In the genomic region with DNA sequence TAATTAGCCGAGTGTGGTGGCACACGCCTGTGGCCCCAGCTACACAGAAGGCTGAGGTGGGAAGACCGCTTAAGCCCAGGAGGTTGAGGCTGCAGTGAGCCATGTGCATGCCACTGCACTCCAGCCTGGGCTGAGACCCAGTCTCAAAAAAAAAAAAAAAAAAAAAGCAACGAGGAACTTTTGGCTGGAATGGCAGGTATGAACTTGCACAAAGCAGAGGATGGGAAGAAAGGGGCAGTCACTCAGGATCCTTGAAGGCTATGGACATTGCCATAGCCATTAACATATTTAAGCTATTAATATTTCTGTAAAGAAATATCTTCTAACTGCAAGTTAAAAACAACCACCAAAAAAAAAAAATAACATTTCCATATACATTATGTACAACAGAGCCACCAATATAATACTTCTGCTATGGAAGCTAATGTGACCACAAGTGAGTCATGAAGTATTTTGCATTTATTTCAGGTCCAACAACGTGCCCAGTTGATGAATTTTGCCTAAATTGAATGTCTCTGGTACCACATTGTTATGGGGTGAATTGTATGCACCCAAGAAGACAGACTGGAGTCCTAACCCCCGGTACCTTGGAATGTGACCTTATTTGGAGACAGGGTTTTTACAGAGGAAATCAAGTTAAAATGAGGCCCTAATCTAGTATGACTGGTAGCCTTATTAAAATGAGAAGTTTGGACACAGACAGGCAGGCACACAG, we compare ENCODE assay signal across 11 cellular contexts.
DNase-seq lines count a peak whose midpoint lies in the region; ATAC-seq and TF ChIP-seq lines count a peak whose summit lies in the region.
"Had no signal": no experiment of that assay in that cellular context is flagged by ENCODE, and none has a peak within 500 bp of the region (broad histone marks: within the 10 kb centered on the region; RNA-seq: fewer than 3 reads in every experiment).

No MANE protein-coding gene starts in this region.

- no peak overlapping the region for H3K4me3 ChIP-seq in subcutaneous abdominal adipose tissue (ENCODE audit: low read depth in 1 of 5, low read length in 5 of 5)
- H3K4me3 ChIP-seq: right atrium auricular region had no signal

- no peak for DNase-seq in activated CD8-positive, alpha-beta T cell treated with anti-CD3 and anti-CD28 coated beads for 36 hours
- no peak for DNase-seq in activated CD8-positive, alpha-beta T cell treated with anti-CD3 and anti-CD28 coated beads, Interleukin-2, amount 10 ng/mL, durations not matched to agents 7 days and 5 days
- DNase-seq in T-helper 17 cell (no peak), foreskin keratinocyte (peak; percentile 88 to 93), DMS114 treated with DMSO at 0.1 percent for 48 hours (lab: John Stamatoyannopoulos, UW; ENCODE audit: unreplicated experiment) (no peak), mesenteric fat pad (ENCODE audit: low spot score) (no peak), G401 (ENCODE audit: low spot score) (no peak)
- DNase-seq: ACHN, MM.1S had no signal

- in situ Hi-C loops in G401 (cut with HindIII; ENCODE audit: low sequenced_read_pairs): no loop called here

- no peaks in the 10 kb centered on the region for H3K27me3 ChIP-seq in foreskin keratinocyte
- no peaks in the 10 kb centered on the region for H3K27me3 ChIP-seq in subcutaneous abdominal adipose tissue (ENCODE audit: control insufficient read depth in 5 of 5, insufficient read depth in 4 of 5, low read length in 5 of 5)
- H3K27me3 ChIP-seq: right atrium auricular region had no signal

- no peak for TF ChIP-seq CTCF in activated CD8-positive, alpha-beta T cell treated with anti-CD3 and anti-CD28 coated beads for 36 hours (IDR thresholded peaks at IDR 0.05)
- no peak for TF ChIP-seq CTCF in foreskin keratinocyte (conservative IDR thresholded peaks at IDR 0.05)

- peaks cover 7% of the 10 kb centered on the region for H3K36me3 Mint-ChIP-seq in activated CD8-positive, alpha-beta T cell treated with anti-CD3 and anti-CD28 coated beads for 36 hours (ENCODE audit: low read depth)
- peaks cover 36% of the 10 kb centered on the region for H3K36me3 Mint-ChIP-seq in activated CD8-positive, alpha-beta T cell treated with anti-CD3 and anti-CD28 coated beads, Interleukin-2, amount 10 ng/mL, durations not matched to agents 7 days and 5 days (ENCODE audit: low read depth)
- no peaks in the 10 kb centered on the region for H3K36me3 Mint-ChIP-seq in T-helper 17 cell (ENCODE audit: low read depth)

- CTCF ChIA-PET in activated CD8-positive, alpha-beta T cell treated with anti-CD3 and anti-CD28 coated beads for 36 hours (lab: Charles Lee): interaction anchor here (0.8 to 1.2 kb wide), 2 partner anchors 9 to 37 kb away, joined by 3 to 4 read pairs; no protein-coding TSS in a partner anchor
- CTCF ChIA-PET in activated CD8-positive, alpha-beta T cell treated with anti-CD3 and anti-CD28 coated beads, Interleukin-2, amount 10 ng/mL, durations not matched to agents 7 days and 5 days (lab: Charles Lee): interaction anchor here (0.6 to 1.3 kb wide), 3 partner anchors 22 to 673 kb away, joined by 3 read pairs; no protein-coding TSS in a partner anchor

- no peak overlapping the region for H3K9ac ChIP-seq in subcutaneous abdominal adipose tissue (ENCODE audit: low read length in 5 of 5)

- H3K4me1 ChIP-seq in foreskin keratinocyte (peaks cover 55% of the 10 kb centered on the region), subcutaneous abdominal adipose tissue (ENCODE audit: control insufficient read depth in 5 of 5, insufficient read depth in 5 of 5, low read length in 5 of 5) (peaks cover 2 to 57% (median 42%) of the 10 kb centered on the region in 5 donors)

- no peaks in the 10 kb centered on the region for H3K27me3 Mint-ChIP-seq in activated CD8-positive, alpha-beta T cell treated with anti-CD3 and anti-CD28 coated beads for 36 hours
- H3K27me3 Mint-ChIP-seq in activated CD8-positive, alpha-beta T cell treated with anti-CD3 and anti-CD28 coated beads, Interleukin-2, amount 10 ng/mL, durations not matched to agents 7 days and 5 days (ENCODE audit: low read depth): no peaks in the 10 kb centered on the region
- no peaks in the 10 kb centered on the region for H3K27me3 Mint-ChIP-seq in T-helper 17 cell

- H3K36me3 ChIP-seq in subcutaneous abdominal adipose tissue (ENCODE audit: control insufficient read depth in 5 of 5, insufficient read depth in 5 of 5, low read length in 5 of 5): no peaks in the 10 kb centered on the region
- H3K36me3 ChIP-seq: right atrium auricular region had no signal

- H3K27ac Mint-ChIP-seq in activated CD8-positive, alpha-beta T cell treated with anti-CD3 and anti-CD28 coated beads for 36 hours: peak overlapping the region; percentile 70
- H3K27ac Mint-ChIP-seq in activated CD8-positive, alpha-beta T cell treated with anti-CD3 and anti-CD28 coated beads, Interleukin-2, amount 10 ng/mL, durations not matched to agents 7 days and 5 days: no peak overlapping the region
- peak overlapping the region; percentile 79 for H3K27ac Mint-ChIP-seq in T-helper 17 cell

- H3K9me3 ChIP-seq in T-helper 17 cell (ENCODE audit: control insufficient read depth, low read length, poor library complexity, severe bottlenecking) (no peaks in the 10 kb centered on the region), subcutaneous abdominal adipose tissue (ENCODE audit: control insufficient read depth in 5 of 5, low read length in 5 of 5) (no peaks in the 10 kb centered on the region)
- H3K9me3 ChIP-seq: right atrium auricular region had no signal

- no peaks in the 10 kb centered on the region for H3K9me3 Mint-ChIP-seq in activated CD8-positive, alpha-beta T cell treated with anti-CD3 and anti-CD28 coated beads for 36 hours
- H3K9me3 Mint-ChIP-seq in activated CD8-positive, alpha-beta T cell treated with anti-CD3 and anti-CD28 coated beads, Interleukin-2, amount 10 ng/mL, durations not matched to agents 7 days and 5 days (ENCODE audit: insufficient read depth): no peaks in the 10 kb centered on the region

- intact Hi-C loops in activated CD8-positive, alpha-beta T cell treated with anti-CD3 and anti-CD28 coated beads for 36 hours (cut with micrococcal nuclease): loop anchor here (5.0 kb wide), 1 partner anchor 43 kb away; no protein-coding TSS in a partner anchor

- no peak overlapping the region for H3K4me3 Mint-ChIP-seq in activated CD8-positive, alpha-beta T cell treated with anti-CD3 and anti-CD28 coated beads for 36 hours
- H3K4me3 Mint-ChIP-seq in activated CD8-positive, alpha-beta T cell treated with anti-CD3 and anti-CD28 coated beads, Interleukin-2, amount 10 ng/mL, durations not matched to agents 7 days and 5 days: no peak overlapping the region
- H3K4me3 Mint-ChIP-seq in T-helper 17 cell: no peak overlapping the region

- POLR2A ChIA-PET in activated CD8-positive, alpha-beta T cell treated with anti-CD3 and anti-CD28 coated beads for 36 hours (lab: Charles Lee): no interaction called here
- POLR2A ChIA-PET in activated CD8-positive, alpha-beta T cell treated with anti-CD3 and anti-CD28 coated beads, Interleukin-2, amount 10 ng/mL, durations not matched to agents 7 days and 5 days (lab: Charles Lee): no interaction called here

- H3K27ac ChIP-seq in foreskin keratinocyte (peak overlapping the region; percentile 17), subcutaneous abdominal adipose tissue (ENCODE audit: low read depth, low read length) (peak overlapping the region; percentile 51)

- peaks cover 80% of the 10 kb centered on the region for H3K4me1 Mint-ChIP-seq in activated CD8-positive, alpha-beta T cell treated with anti-CD3 and anti-CD28 coated beads for 36 hours (ENCODE audit: low read depth)
- peaks cover 85% of the 10 kb centered on the region for H3K4me1 Mint-ChIP-seq in activated CD8-positive, alpha-beta T cell treated with anti-CD3 and anti-CD28 coated beads, Interleukin-2, amount 10 ng/mL, durations not matched to agents 7 days and 5 days (ENCODE audit: low read depth)
- peaks cover 60% of the 10 kb centered on the region for H3K4me1 Mint-ChIP-seq in T-helper 17 cell

- ATAC-seq in activated CD8-positive, alpha-beta T cell treated with anti-CD3 and anti-CD28 coated beads for 36 hours: no peak
- ATAC-seq in activated CD8-positive, alpha-beta T cell treated with anti-CD3 and anti-CD28 coated beads, Interleukin-2, amount 10 ng/mL, durations not matched to agents 7 days and 5 days: no peak
- no peak for ATAC-seq in T-helper 17 cell
- peak; percentile 76 for ATAC-seq in foreskin keratinocyte

Comparison
In these comparisons a context has a peak if more than half of its experiments do, and no peak if none do; other contexts are left out.
1. DNase-seq: peak in foreskin keratinocyte (2 of 2); none in activated CD8-positive, alpha-beta T cell treated with anti-CD3 and anti-CD28 coated beads for 36 hours (single experiment), activated CD8-positive, alpha-beta T cell treated with anti-CD3 and anti-CD28 coated beads, Interleukin-2, amount 10 ng/mL, durations not matched to agents 7 days and 5 days (single experiment), T-helper 17 cell (0 of 3), DMS114 treated with DMSO at 0.1 percent for 48 hours (single experiment), mesenteric fat pad (single experiment) and G401 (single experiment).